Comparison of ENCODE assay signal across 14 cellular contexts in the genomic region with DNA sequence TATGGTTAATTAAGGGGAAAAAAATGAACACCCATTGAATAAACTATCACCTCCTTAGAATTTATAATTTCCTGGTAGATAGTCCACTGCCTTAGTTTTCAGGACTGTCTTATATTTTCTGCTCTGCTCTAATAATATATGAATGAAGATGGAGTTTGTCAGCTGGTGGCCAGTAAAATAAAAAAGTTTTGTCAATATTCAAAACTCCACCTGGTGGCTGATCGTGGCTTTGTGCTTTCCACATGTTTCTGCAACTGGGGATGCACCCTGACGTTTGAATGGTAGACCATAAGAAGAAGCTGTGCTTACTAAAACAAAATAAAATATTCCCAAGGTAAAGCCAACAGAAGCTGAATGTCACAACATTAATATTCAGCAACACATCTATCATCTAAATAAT.
DNase-seq lines count a peak whose midpoint lies in the region; ATAC-seq, FAIRE-seq and TF ChIP-seq lines count a peak whose summit lies in the region.
"Had no signal": no experiment of that assay in that cellular context is flagged by ENCODE, and none has a peak within 500 bp of the region (broad histone marks: within the 10 kb centered on the region; RNA-seq: fewer than 3 reads in every experiment).

No MANE protein-coding gene starts in this region.

- no peaks in the 10 kb centered on the region for H3K27me3 Mint-ChIP-seq in natural killer cell treated with Interleukin-12 subunit alpha and Interleukin-12 subunit beta and Interleukin-15 and Interleukin-18, amount 100 ng/mL, for 72 hours
- H3K27me3 Mint-ChIP-seq: activated naive CD8-positive, alpha-beta T cell; CD8-positive, alpha-beta memory T cell had no signal

- H3K79me2 ChIP-seq in hepatocyte = no peaks in the 10 kb centered on the region

- WGBS in hepatocyte (ENCODE audit: low lambda C conversion rate, missing lambda C conversion rate) = 27% methylated on average over 2 of the region's 2 CpGs
- WGBS in stomach, 5 donors = 23 to 33% (median 28%) methylated on average over 2 of the region's 2 CpGs

- no peaks in the 10 kb centered on the region for H4K20me1 ChIP-seq in hepatocyte (ENCODE audit: insufficient read depth, poor library complexity, severe bottlenecking)

- H3K9me3 Mint-ChIP-seq in natural killer cell treated with Interleukin-12 subunit alpha and Interleukin-12 subunit beta and Interleukin-15 and Interleukin-18, amount 100 ng/mL, for 72 hours = peaks cover 18% of the 10 kb centered on the region

- ATAC-seq in natural killer cell treated with Interleukin-12 subunit alpha and Interleukin-12 subunit beta and Interleukin-15 and Interleukin-18, amount 100 ng/mL, for 72 hours = no peak

- intact Hi-C loops in stomach (cut with DNase I; ENCODE audit: low total_unique reads) = no loop called here
- intact Hi-C loops in ascending aorta (cut with DNase I) = no loop called here

- no peak for TF ChIP-seq POLR2A in stomach (IDR thresholded peaks at IDR 0.05)

- no peaks in the 10 kb centered on the region for H3K27me3 ChIP-seq in SJCRH30
- no peaks in the 10 kb centered on the region for H3K27me3 ChIP-seq in hepatocyte
- H3K27me3 ChIP-seq in stomach = no peaks in the 10 kb centered on the region
- H3K27me3 ChIP-seq in ascending aorta = no peaks in the 10 kb centered on the region

- DNase-seq in D721Med (ENCODE audit: insufficient read length, low spot score) (no peak), HT-29 (ENCODE audit: low spot score) (peak; percentile 58), SJCRH30 (peak; percentile 2 to 26), hepatocyte (ENCODE audit: low spot score) (peak; percentile 13), NCI-H774 (lab: John Stamatoyannopoulos, UW) (no peak), stomach (no peak), ascending aorta (ENCODE audit: low spot score in 2 of 2) (no peak)
- DNase-seq in natural killer cell treated with Interleukin-12 subunit alpha and Interleukin-12 subunit beta and Interleukin-15 and Interleukin-18, amount 100 ng/mL, for 72 hours (ENCODE audit: low spot score) = no peak
- DNase-seq: CD8-positive, alpha-beta memory T cell; effector CD8-positive, alpha-beta T cell; NCI-H2029 treated with DMSO at 0.1 percent for 48 hours had no signal

- H3K9me3 ChIP-seq in SJCRH30 (replicated peaks) (no peaks in the 10 kb centered on the region), hepatocyte (ENCODE audit: low read depth) (no peaks in the 10 kb centered on the region), stomach (no peaks in the 10 kb centered on the region), ascending aorta (no peaks in the 10 kb centered on the region)

- no peak for FAIRE-seq in D721Med (lab: Jason Lieb, UNC)
- FAIRE-seq: HTR-8/SVneo, urothelium cell line had no signal

- TF ChIP-seq EP300 in stomach (IDR thresholded peaks at IDR 0.05) = no peak

- no peaks in the 10 kb centered on the region for H3K4me1 ChIP-seq in SJCRH30
- no peaks in the 10 kb centered on the region for H3K4me1 ChIP-seq in hepatocyte (ENCODE audit: insufficient read depth)
- no peaks in the 10 kb centered on the region for H3K4me1 ChIP-seq in stomach
- H3K4me1 ChIP-seq in ascending aorta = no peaks in the 10 kb centered on the region

- no peak overlapping the region for H3K4me2 ChIP-seq in hepatocyte

- no peaks in the 10 kb centered on the region for H3K36me3 ChIP-seq in SJCRH30
- no peaks in the 10 kb centered on the region for H3K36me3 ChIP-seq in hepatocyte (replicated peaks; ENCODE audit: insufficient read depth, low read depth)
- H3K36me3 ChIP-seq in stomach = no peaks in the 10 kb centered on the region
- H3K36me3 ChIP-seq in ascending aorta = no peaks in the 10 kb centered on the region

- no peak overlapping the region for H2AFZ ChIP-seq in hepatocyte

- H3K4me3 Mint-ChIP-seq in natural killer cell treated with Interleukin-12 subunit alpha and Interleukin-12 subunit beta and Interleukin-15 and Interleukin-18, amount 100 ng/mL, for 72 hours = no peak overlapping the region
- H3K4me3 Mint-ChIP-seq: activated naive CD8-positive, alpha-beta T cell; CD8-positive, alpha-beta memory T cell had no signal

- peak; percentile 40 for TF ChIP-seq CTCF in D721Med (IDR thresholded peaks at IDR 0.05; ENCODE audit: insufficient read depth, missing control alignments)
- TF ChIP-seq CTCF in hepatocyte (IDR thresholded peaks at IDR 0.05; ENCODE audit: poor library complexity) = peak; percentile 42
- no peak for TF ChIP-seq CTCF in stomach (IDR thresholded peaks at IDR 0.05)
- TF ChIP-seq CTCF in ascending aorta (IDR thresholded peaks at IDR 0.05) = no peak

- no peak overlapping the region for H3K27ac Mint-ChIP-seq in natural killer cell treated with Interleukin-12 subunit alpha and Interleukin-12 subunit beta and Interleukin-15 and Interleukin-18, amount 100 ng/mL, for 72 hours
- H3K27ac Mint-ChIP-seq: activated naive CD8-positive, alpha-beta T cell; CD8-positive, alpha-beta memory T cell had no signal

- H3K36me3 Mint-ChIP-seq in natural killer cell treated with Interleukin-12 subunit alpha and Interleukin-12 subunit beta and Interleukin-15 and Interleukin-18, amount 100 ng/mL, for 72 hours = no peaks in the 10 kb centered on the region
- H3K36me3 Mint-ChIP-seq: activated naive CD8-positive, alpha-beta T cell; CD8-positive, alpha-beta memory T cell had no signal

- H3K4me1 Mint-ChIP-seq in natural killer cell treated with Interleukin-12 subunit alpha and Interleukin-12 subunit beta and Interleukin-15 and Interleukin-18, amount 100 ng/mL, for 72 hours (ENCODE audit: low read depth in 2 of 2) = no peaks in the 10 kb centered on the region
- H3K4me1 Mint-ChIP-seq: CD8-positive, alpha-beta memory T cell had no signal

- H3K9me2 ChIP-seq in hepatocyte (replicated peaks; ENCODE audit: insufficient read depth) = no peaks in the 10 kb centered on the region

- H3K27ac ChIP-seq in SJCRH30 (no peak overlapping the region), hepatocyte (no peak overlapping the region), stomach (no peak overlapping the region), ascending aorta (no peak overlapping the region)

- H3K4me3 ChIP-seq in SJCRH30 = no peak overlapping the region
- H3K4me3 ChIP-seq in hepatocyte = no peak overlapping the region
- H3K4me3 ChIP-seq in stomach = no peak overlapping the region
- H3K4me3 ChIP-seq in ascending aorta = no peak overlapping the region

Comparison
In these comparisons a context has a peak if more than half of its experiments do, and no peak if none do; other contexts are left out.
1. DNase-seq: peak in HT-29 (single experiment), SJCRH30 (2 of 2) and hepatocyte (single experiment); none in D721Med (single experiment), NCI-H774 (single experiment), stomach (single experiment), ascending aorta (0 of 2) and natural killer cell treated with Interleukin-12 subunit alpha and Interleukin-12 subunit beta and Interleukin-15 and Interleukin-18, amount 100 ng/mL, for 72 hours (single experiment).
2. CTCF ChIP-seq: peak in D721Med (single experiment) and hepatocyte (single experiment); none in stomach (0 of 7) and ascending aorta (0 of 3).